In genomic region chr11:3826721-3827120, GRCh38 we compare ENCODE assay signal across 2 cellular contexts.
TF ChIP-seq lines count a peak whose summit lies in the region.

No MANE protein-coding gene starts in this region.

TF ChIP-seq in IMR-90, 13 proteins besides CTCF, POLR2A, EP300 and RAD21:
- TF ChIP-seq FOS (IDR thresholded peaks at IDR 0.05; ENCODE audit: low read depth, low read length) (no peak), NFE2L2 (IDR thresholded peaks at IDR 0.05; ENCODE audit: low read depth, low read length) (no peak), CHD1 (IDR thresholded peaks at IDR 0.05; ENCODE audit: low read depth, low read length) (no peak), RFX5 (IDR thresholded peaks at IDR 0.05; ENCODE audit: low read depth, low read length) (no peak), RCOR1 (IDR thresholded peaks at IDR 0.05; ENCODE audit: insufficient replicate concordance, low read length) (no peak), BHLHE40 (IDR thresholded peaks at IDR 0.05; ENCODE audit: low read depth, low read length) (no peak), MXI1 (IDR thresholded peaks at IDR 0.05; ENCODE audit: borderline replicate concordance, low read depth, low read length) (no peak), SMC3 (IDR thresholded peaks at IDR 0.05; ENCODE audit: low read depth, low read length) (no peak), MAFK (IDR thresholded peaks at IDR 0.05; ENCODE audit: low read depth, low read length) (no peak), CEBPB (IDR thresholded peaks at IDR 0.05; ENCODE audit: low read depth, low read length) (no peak), USF2 (IDR thresholded peaks at IDR 0.05; ENCODE audit: low read depth, low read length) (no peak), MAZ (IDR thresholded peaks at IDR 0.05; ENCODE audit: borderline replicate concordance, low read depth, low read length) (no peak), ELK1 (IDR thresholded peaks at IDR 0.05; ENCODE audit: borderline replicate concordance, low read depth, low read length) (no peak)
TF ChIP-seq in IMR-90: peak in this region for 0.

TF ChIP-seq in H1, 55 proteins besides CTCF, POLR2A, EP300 and RAD21:
- TF ChIP-seq ASH2L (IDR thresholded peaks at IDR 0.05; ENCODE audit: low read length) (peak; percentile 47), POU5F1 (IDR thresholded peaks at IDR 0.05; ENCODE audit: low read depth, low read length) (peak; percentile 66; the same call in 1 of the 2 replicates), SRF (IDR thresholded peaks at IDR 0.05; ENCODE audit: low read depth, low read length) (no peak), SP1 (IDR thresholded peaks at IDR 0.05; ENCODE audit: low read depth, low read length) (0 out of 2 replicates have a peak, but pooled peaks have one; percentile 36)
